ENCODE assay signal across 18 cellular contexts in genomic region chr17:79866791-79867190, GRCh38. TPM values are rescaled to one million over a fixed set of nuclear protein-coding genes. Genes with fewer than 3 reads are reported as not detected.
DNase-seq lines count a peak whose midpoint lies in the region; ATAC-seq and TF ChIP-seq lines count a peak whose summit lies in the region.
"Had no signal": no experiment of that assay in that cellular context is flagged by ENCODE, and none has a peak within 500 bp of the region (broad histone marks: within the 10 kb centered on the region; RNA-seq: fewer than 3 reads in every experiment).

No MANE protein-coding gene starts in this region.

- H3K27ac ChIP-seq in OCI-LY3 (ENCODE audit: low read length) = peak overlapping the region; percentile 19
- H3K27ac ChIP-seq: adrenal gland, cardiac muscle cell, epithelial cell of prostate, suprapubic skin, VCaP had no signal

- no peaks in the 10 kb centered on the region for H3K9me3 ChIP-seq in OCI-LY3 (ENCODE audit: insufficient read depth, low read length)
- H3K9me3 ChIP-seq: adrenal gland, suprapubic skin had no signal

- no peaks in the 10 kb centered on the region for H3K79me2 ChIP-seq in OCI-LY3 (ENCODE audit: low read length)

- H3K4me3 ChIP-seq in OCI-LY3 (ENCODE audit: low read length) = peak overlapping the region; percentile 4; the same call in 1 of the 2 replicates
- H3K4me3 ChIP-seq: adrenal gland, cardiac muscle cell, suprapubic skin had no signal

- ATAC-seq in left ventricle myocardium superior (no peak), GM19397 (IDR thresholded peaks at IDR 0.05; ENCODE audit: unreplicated experiment) (no peak), HG03139 (IDR thresholded peaks at IDR 0.05; ENCODE audit: unreplicated experiment) (no peak)
- ATAC-seq: Right ventricle myocardium inferior had no signal

- H3K36me3 ChIP-seq in OCI-LY3 (replicated peaks; ENCODE audit: low read depth, low read length) = no peaks in the 10 kb centered on the region
- H3K36me3 ChIP-seq: adrenal gland, cardiac muscle cell, suprapubic skin had no signal

- peak overlapping the region; percentile 41 for H3K4me2 ChIP-seq in OCI-LY3 (ENCODE audit: low read length)

- intact Hi-C loops in left ventricle myocardium superior (cut with micrococcal nuclease) = no loop called here
- intact Hi-C loops in cardiac septum (cut with DNase I) = no loop called here

- peaks cover 9% of the 10 kb centered on the region for H3K27me3 ChIP-seq in OCI-LY3 (ENCODE audit: low read depth, low read length)
- H3K27me3 ChIP-seq: adrenal gland, cardiac muscle cell had no signal

- DNase-seq in left ventricle myocardium superior (peak; percentile 4), cardiac septum (ENCODE audit: low spot score) (no peak), left kidney (ENCODE audit: low read depth, low spot score) (peak; percentile 76), NCI-H69 (lab: John Stamatoyannopoulos, UW) (no peak), NCI-H1417 (lab: John Stamatoyannopoulos, UW) (no peak)
- DNase-seq: adrenal gland; foreskin fibroblast; midbrain; NCI-H526; stimulated activated CD4-positive, alpha-beta T cell treated with anti-CD3 and anti-CD28 coated beads, Interleukin-12 subunit alpha, Interleukin-12 subunit beta, amount 100 ng/mL, for 4 hours had no signal

- peak overlapping the region; percentile 23 for H2AFZ ChIP-seq in OCI-LY3 (ENCODE audit: low read depth, low read length)

- H4K20me1 ChIP-seq in OCI-LY3 (ENCODE audit: insufficient read depth, low read length) = no peaks in the 10 kb centered on the region

- TF ChIP-seq CTCF in OCI-LY3 (IDR thresholded peaks at IDR 0.05; ENCODE audit: low read depth, low read length) = no peak

- H3K4me1 ChIP-seq in OCI-LY3 (ENCODE audit: low read length) = peaks cover 41% of the 10 kb centered on the region
- H3K4me1 ChIP-seq: adrenal gland had no signal

- peak overlapping the region; percentile 21; the same call in 1 of the 2 replicates for H3K9ac ChIP-seq in OCI-LY3 (ENCODE audit: low read length)

RNA-seq across cellular contexts. Expression of gene CBX4, which starts 27.6 kb away (rescaled TPM):
- total RNA-seq in left ventricle myocardium superior (27.4 TPM), cardiac septum (23.8 TPM)

Comparison
In these comparisons a context has a peak if more than half of its experiments do, and no peak if none do; other contexts are left out.
1. DNase-seq: peak in left ventricle myocardium superior (single experiment) and left kidney (single experiment); none in cardiac septum (single experiment), NCI-H69 (single experiment) and NCI-H1417 (0 of 3).